1 cellular context compared by ENCODE assay signal in genomic region chr13:100547805-100548204, GRCh38.
TF ChIP-seq lines count a peak whose summit lies in the region.

No MANE protein-coding gene starts in this region.

TF ChIP-seq in GM23338, 12 proteins besides CTCF, POLR2A, EP300 and RAD21 (continued from another document):
- no peak for TF ChIP-seq ZNF462 (CRISPR knock-in tag; IDR thresholded peaks at IDR 0.05)
- TF ChIP-seq ZNF331 (CRISPR knock-in tag; IDR thresholded peaks at IDR 0.05; ENCODE audit: low read depth), result no peak
